ENCODE assay signal across 8 cellular contexts in genomic region chr1:154627247-154628121, GRCh38. TPM values are rescaled to one million over a fixed set of nuclear protein-coding genes. Genes with fewer than 3 reads are reported as not detected.
DNase-seq lines count a peak whose midpoint lies in the region; ATAC-seq and TF ChIP-seq lines count a peak whose summit lies in the region.

No MANE protein-coding gene starts in this region.

- DNase-seq in OCI-M2 (lab: John Stamatoyannopoulos, UW; ENCODE audit: unreplicated experiment) = peak; percentile 42
- DNase-seq in activated T-cell treated with anti-CD3 and anti-CD28 coated beads for 48 hours (ENCODE audit: low read depth) = peak; percentile 84
- DNase-seq in epithelial cell of proximal tubule (ENCODE audit: low read depth) = peak; percentile 57
- DNase-seq in mucosa of descending colon = peak; percentile 92 to 98 (median 94)
- peak; percentile 80 to 90 for DNase-seq in stimulated activated CD8-positive, alpha-beta memory T cell treated with anti-CD3 and anti-CD28 coated beads, Interleukin-2, amount 100 ng/mL, for 1 hour (ENCODE audit: low read depth in 2 of 2)

- TF ChIP-seq CTCF in epithelial cell of proximal tubule (conservative IDR thresholded peaks at IDR 0.05; ENCODE audit: low read depth, low read length) (no peak), mucosa of descending colon (IDR thresholded peaks at IDR 0.05) (no peak)

- peak overlapping the region; percentile 87 to 94 (median 89) for H3K4me2 ChIP-seq in BLaER1 treated with 17β-estradiol and CSF1 and Interleukin-3, amounts not matched to agents 10 nM and 100 nM

- peak; percentile 45 for ATAC-seq in GM19452 (IDR thresholded peaks at IDR 0.05; ENCODE audit: unreplicated experiment)
- peak; percentile 93 for ATAC-seq in mucosa of descending colon

- no peak for TF ChIP-seq EP300 in Ishikawa (IDR thresholded peaks at IDR 0.05; ENCODE audit: borderline replicate concordance)

- peak overlapping the region; percentile 85 to 95 (median 92) for H3K9ac ChIP-seq in BLaER1 treated with 17β-estradiol and CSF1 and Interleukin-3, amounts not matched to agents 10 nM and 100 nM

- H4K20me1 ChIP-seq in BLaER1 treated with 17β-estradiol and CSF1 and Interleukin-3, amounts not matched to agents 10 nM and 100 nM = peaks cover 6 to 48% (median 42%) of the 10 kb centered on the region in 11 experiments; a peak in 20 of 22 replicates

- H3K4me1 ChIP-seq in BLaER1 treated with 17β-estradiol and CSF1 and Interleukin-3, amounts not matched to agents 10 nM and 100 nM = peaks cover 11 to 58% (median 30%) of the 10 kb centered on the region in 10 experiments
- peaks cover 10% of the 10 kb centered on the region for H3K4me1 ChIP-seq in mucosa of descending colon (ENCODE audit: low read depth)

- peaks cover 0 to 30% (median 24%) of the 10 kb centered on the region in 11 experiments; a peak in 16 of 22 replicates for H3K36me3 ChIP-seq in BLaER1 treated with 17β-estradiol and CSF1 and Interleukin-3, amounts not matched to agents 10 nM and 100 nM
- no peaks in the 10 kb centered on the region for H3K36me3 ChIP-seq in mucosa of descending colon (ENCODE audit: low read depth)

- no peaks in the 10 kb centered on the region for H3K27me3 ChIP-seq in BLaER1 treated with 17β-estradiol and CSF1 and Interleukin-3, amounts not matched to agents 10 nM and 100 nM

- no peak for TF ChIP-seq RAD21 in Ishikawa (IDR thresholded peaks at IDR 0.05; ENCODE audit: low read depth)

- H3K9me3 ChIP-seq in BLaER1 treated with 17β-estradiol and CSF1 and Interleukin-3, amounts not matched to agents 10 nM and 100 nM (replicated peaks in 1 of 11) = peaks cover 0 to 20% (median 13%) of the 10 kb centered on the region in 11 experiments; a peak in 15 of 22 replicates
- peaks cover 2% of the 10 kb centered on the region for H3K9me3 ChIP-seq in mucosa of descending colon

- H3K4me3 ChIP-seq in BLaER1 treated with 17β-estradiol and CSF1 and Interleukin-3, amounts not matched to agents 10 nM and 100 nM = peak overlapping the region; percentile 69 to 98 (median 92)
- H3K4me3 ChIP-seq in epithelial cell of proximal tubule (ENCODE audit: low read depth, low read length) (peak overlapping the region; percentile 96), mucosa of descending colon (peak overlapping the region; percentile 91)

- intact Hi-C loops in mucosa of descending colon (cut with DNase I, micrococcal nuclease) = no loop called here

- H3K27ac ChIP-seq in BLaER1 treated with 17β-estradiol and CSF1 and Interleukin-3, amounts not matched to agents 10 nM and 100 nM = peak overlapping the region; percentile 83 to 95 (median 91)

TF ChIP-seq in Ishikawa, 13 proteins besides CTCF, POLR2A, EP300 and RAD21:
- no peak for TF ChIP-seq FOXM1 (IDR thresholded peaks at IDR 0.05; ENCODE audit: borderline replicate concordance, low read depth)
- peak; percentile 88 for TF ChIP-seq MAX (IDR thresholded peaks at IDR 0.05)
- no peak for TF ChIP-seq YY1 (IDR thresholded peaks at IDR 0.05; ENCODE audit: low read depth)
- TF ChIP-seq REST (IDR thresholded peaks at IDR 0.05; ENCODE audit: low read depth) = no peak
- TF ChIP-seq NFIC (IDR thresholded peaks at IDR 0.05) = no peak
- no peak for TF ChIP-seq TEAD4 (IDR thresholded peaks at IDR 0.05)
- TF ChIP-seq CEBPB (IDR thresholded peaks at IDR 0.05) = no peak
- no peak for TF ChIP-seq ZBTB7A (IDR thresholded peaks at IDR 0.05; ENCODE audit: low read depth)
- no peak for TF ChIP-seq TCF12 (IDR thresholded peaks at IDR 0.05; ENCODE audit: low read depth)
- peak; percentile 100 for TF ChIP-seq EGR1 (IDR thresholded peaks at IDR 0.05)
- no peak; the same call in 1 of the 2 replicates for TF ChIP-seq TAF1 (IDR thresholded peaks at IDR 0.05; ENCODE audit: low read depth)
- peak; percentile 96 for TF ChIP-seq USF1 (IDR thresholded peaks at IDR 0.05)
- peak; percentile 94 for TF ChIP-seq CREB1 (IDR thresholded peaks at IDR 0.05; ENCODE audit: low read depth)

RNA-seq across cellular contexts. Expression of gene ADAR, which starts 19.5 kb away (rescaled TPM):
- total RNA-seq in epithelial cell of proximal tubule (63.4 and 82.3 TPM in 2 replicates), mucosa of descending colon (100 to 1,000 TPM; 127 to 149 (median 137) TPM)

RNA-seq across cellular contexts. Expression of gene CHRNB2, which starts 59.9 kb away (rescaled TPM):
- 0.07 TPM in 1 of 2 replicates, not detected in the other for total RNA-seq in epithelial cell of proximal tubule
- under 1 TPM; 0.17 to 0.92 (median 0.24) TPM for total RNA-seq in mucosa of descending colon

Comparison
In these comparisons a context has a peak if more than half of its experiments do, and no peak if none do; other contexts are left out.
1. Peak in every context shown above with its lines: DNase-seq, ATAC-seq, H3K4me3 ChIP-seq and H3K27ac ChIP-seq.
2. DNase-seq: peak in every context shown above with its lines; median percentile 94 in mucosa of descending colon; 85 in stimulated activated CD8-positive, alpha-beta memory T cell treated with anti-CD3 and anti-CD28 coated beads, Interleukin-2, amount 100 ng/mL, for 1 hour; 84 in activated T-cell treated with anti-CD3 and anti-CD28 coated beads for 48 hours; 57 in epithelial cell of proximal tubule; 42 in OCI-M2.